Comparison of ENCODE assay signal across 8 cellular contexts in genomic region chr3:53845103-53845880, GRCh38. TPM values are rescaled to one million over a fixed set of nuclear protein-coding genes. Genes with fewer than 3 reads are reported as not detected.
DNase-seq lines count a peak whose midpoint lies in the region; TF ChIP-seq lines count a peak whose summit lies in the region.

No MANE protein-coding gene starts in this region.

- peak overlapping the region; percentile 79 for H3K9ac ChIP-seq in parathyroid adenoma

- H3K27ac ChIP-seq in left ventricle myocardium inferior (replicated peaks) (peak overlapping the region; percentile 78), parathyroid adenoma (peak overlapping the region; percentile 73)

- H3K36me3 ChIP-seq in left ventricle myocardium inferior (no peaks in the 10 kb centered on the region), parathyroid adenoma (ENCODE audit: control insufficient read depth, insufficient read depth, low read length) (no peaks in the 10 kb centered on the region)

- peak overlapping the region; percentile 66 for H3K4me3 ChIP-seq in GM12875 (ENCODE audit: low read depth, low read length)
- peak overlapping the region; percentile 81 for H3K4me3 ChIP-seq in left ventricle myocardium inferior
- peak overlapping the region; percentile 65 for H3K4me3 ChIP-seq in parathyroid adenoma (ENCODE audit: low read depth, low read length)

- no peaks in the 10 kb centered on the region for H3K9me3 ChIP-seq in left ventricle myocardium inferior (replicated peaks)
- H3K9me3 ChIP-seq in parathyroid adenoma (ENCODE audit: control insufficient read depth, low read length), result no peaks in the 10 kb centered on the region

- H3K27me3 ChIP-seq in left ventricle myocardium inferior (ENCODE audit: low read depth), result peaks cover 51% of the 10 kb centered on the region
- H3K27me3 ChIP-seq in parathyroid adenoma (ENCODE audit: control insufficient read depth, insufficient read depth, low read length), result no peaks in the 10 kb centered on the region

- intact Hi-C loops in left ventricle myocardium inferior (cut with micrococcal nuclease), result no loop called here

- TF ChIP-seq CTCF in GM12875 (IDR thresholded peaks at IDR 0.05; ENCODE audit: borderline replicate concordance, insufficient read depth, low read depth, low read length) (peak; percentile 38; the same call in 1 of the 2 replicates), left ventricle myocardium inferior (IDR thresholded peaks at IDR 0.05; ENCODE audit: borderline replicate concordance) (peak; percentile 38), parathyroid adenoma (IDR thresholded peaks at IDR 0.05) (peak; percentile 46)

- peak; percentile 82 for DNase-seq in 8988T
- peak; percentile 38 for DNase-seq in HK-2 (ENCODE audit: unreplicated experiment)
- peak; percentile 6 for DNase-seq in amniotic epithelial cell (ENCODE audit: low read depth)
- DNase-seq in left ventricle myocardium inferior, result peak; percentile 52
- DNase-seq in NCI-H524 (lab: John Stamatoyannopoulos, UW), result no peak
- no peak for DNase-seq in MV-4-11 (lab: John Stamatoyannopoulos, UW)

- no peaks in the 10 kb centered on the region for H3K79me2 ChIP-seq in parathyroid adenoma

- peak overlapping the region; percentile 86 for H3K4me2 ChIP-seq in parathyroid adenoma (ENCODE audit: low read length)

- peak overlapping the region; percentile 90 for H2AFZ ChIP-seq in parathyroid adenoma

- H3K4me1 ChIP-seq in left ventricle myocardium inferior (peaks cover 30% of the 10 kb centered on the region), parathyroid adenoma (peaks cover 16% of the 10 kb centered on the region)

RNA-seq across cellular contexts. Expression of gene CHDH, which starts 0.9 kb away (rescaled TPM):
- total RNA-seq in left ventricle myocardium inferior, result 3.7 TPM

RNA-seq across cellular contexts. Expression of gene IL17RB, which starts 1.1 kb away (rescaled TPM):
- total RNA-seq in left ventricle myocardium inferior, result 0.47 TPM

RNA-seq across cellular contexts. Expression of gene ACTR8, which starts 36.7 kb away (rescaled TPM):
- 33.2 TPM for total RNA-seq in left ventricle myocardium inferior

RNA-seq across cellular contexts. Expression of gene SELENOK, which starts 46.4 kb away (rescaled TPM):
- total RNA-seq in left ventricle myocardium inferior, result 126 TPM

Comparison
In these comparisons a context has a peak if more than half of its experiments do, and no peak if none do; other contexts are left out.
1. DNase-seq: peak in 8988T (single experiment), HK-2 (single experiment), amniotic epithelial cell (single experiment) and left ventricle myocardium inferior (single experiment); none in NCI-H524 (0 of 2) and MV-4-11 (single experiment).
2. Peak in every context shown above with its lines, with median percentiles within 50 percentile points of each other: H3K4me3 ChIP-seq and CTCF ChIP-seq.